ENCODE assay signal across 8 cellular contexts in the genomic region with DNA sequence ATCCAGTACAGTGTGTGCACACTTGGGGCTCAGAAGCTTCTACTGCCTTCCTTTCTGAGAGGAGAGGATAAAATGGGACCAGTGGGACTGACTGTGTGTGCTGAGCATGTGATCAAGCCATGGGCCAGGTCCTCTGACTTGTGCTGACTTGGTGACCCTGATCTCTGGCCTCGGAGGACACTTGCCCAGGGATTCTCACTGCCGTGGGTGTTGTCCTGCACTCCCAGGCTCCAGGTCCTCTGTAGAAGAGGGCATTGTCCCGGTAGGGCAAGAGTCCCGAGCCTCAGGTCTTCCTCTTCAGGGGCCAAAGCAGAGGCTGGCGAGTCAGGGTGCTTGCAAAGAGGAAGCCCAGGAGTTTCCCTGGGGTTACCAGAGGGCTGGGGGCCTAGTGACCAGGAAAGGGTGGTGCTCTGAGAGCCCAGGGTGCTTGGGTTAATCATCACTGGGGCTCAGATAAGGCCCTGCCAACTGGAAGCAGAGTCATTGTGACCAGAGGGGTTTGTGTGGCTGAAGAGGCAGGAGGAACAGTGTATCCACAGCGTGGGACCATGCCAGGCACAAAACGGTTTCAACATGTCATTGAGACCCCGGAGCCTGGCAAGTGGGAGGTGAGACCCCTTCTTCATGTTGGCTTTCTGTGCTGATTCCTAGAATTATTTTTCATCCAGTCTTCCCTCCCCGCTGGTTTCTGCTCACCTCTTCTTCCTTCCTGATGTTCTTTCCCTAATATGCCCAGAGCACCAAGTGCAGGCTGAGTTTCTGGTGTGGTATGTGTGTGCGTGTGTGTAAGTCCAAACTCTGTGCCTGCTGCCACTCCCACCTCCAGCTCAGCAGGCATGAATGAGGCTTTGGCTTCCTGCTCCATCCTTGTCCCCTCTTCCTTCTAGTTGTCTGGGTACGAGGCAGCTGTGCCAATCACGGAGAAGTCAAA. TPM values are rescaled to one million over a fixed set of nuclear protein-coding genes. Genes with fewer than 3 reads are reported as not detected.
A peak's percentile ranks its signal among the peaks of the same experiment; 100 is the strongest.
DNase-seq lines count a peak whose midpoint lies in the region; ATAC-seq, FAIRE-seq and TF ChIP-seq lines count a peak whose summit lies in the region.

A gene with protein sequence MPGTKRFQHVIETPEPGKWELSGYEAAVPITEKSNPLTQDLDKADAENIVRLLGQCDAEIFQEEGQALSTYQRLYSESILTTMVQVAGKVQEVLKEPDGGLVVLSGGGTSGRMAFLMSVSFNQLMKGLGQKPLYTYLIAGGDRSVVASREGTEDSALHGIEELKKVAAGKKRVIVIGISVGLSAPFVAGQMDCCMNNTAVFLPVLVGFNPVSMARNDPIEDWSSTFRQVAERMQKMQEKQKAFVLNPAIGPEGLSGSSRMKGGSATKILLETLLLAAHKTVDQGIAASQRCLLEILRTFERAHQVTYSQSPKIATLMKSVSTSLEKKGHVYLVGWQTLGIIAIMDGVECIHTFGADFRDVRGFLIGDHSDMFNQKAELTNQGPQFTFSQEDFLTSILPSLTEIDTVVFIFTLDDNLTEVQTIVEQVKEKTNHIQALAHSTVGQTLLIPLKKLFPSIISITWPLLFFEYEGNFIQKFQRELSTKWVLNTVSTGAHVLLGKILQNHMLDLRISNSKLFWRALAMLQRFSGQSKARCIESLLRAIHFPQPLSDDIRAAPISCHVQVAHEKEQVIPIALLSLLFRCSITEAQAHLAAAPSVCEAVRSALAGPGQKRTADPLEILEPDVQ (plus strand): TSS at position 483 of the 931 bp plus-strand sequence. CDS start 66 bp downstream, at position 549.

- peak within 1 kb of the TSS; percentile 95 for H3K4me3 Mint-ChIP-seq in neural progenitor cell

- H3K4me3 ChIP-seq in PC-3 (ENCODE audit: low read length) (no peak within 1 kb of the TSS), endothelial cell of umbilical vein (replicated peaks in 1 of 3; ENCODE audit: insufficient read depth in 1 of 3, low read depth in 1 of 3, low read length in 3 of 3) (peak within 1 kb of the TSS in 1 of 3 experiments; percentile 85), neural progenitor cell (peak within 1 kb of the TSS; percentile 95)

- no peaks in the 10 kb centered on the region for H3K9me3 Mint-ChIP-seq in neural progenitor cell

- no peaks in the 10 kb centered on the region for H3K27me3 ChIP-seq in PC-3 (ENCODE audit: low read length)
- no peaks in the 10 kb centered on the region for H3K27me3 ChIP-seq in endothelial cell of umbilical vein (ENCODE audit: control insufficient read depth in 2 of 2, insufficient read depth in 2 of 2, low read length in 2 of 2)
- peaks cover 54% of the 10 kb centered on the region for H3K27me3 ChIP-seq in neural progenitor cell

- H3F3A ChIP-seq in PC-3 (ENCODE audit: low read length, unreplicated experiment), result no peaks in the 10 kb centered on the region
- H3F3A ChIP-seq in neural progenitor cell (ENCODE audit: low read depth), result peaks cover 11% of the 10 kb centered on the region

- H2AFZ ChIP-seq in PC-3 (ENCODE audit: low read length) (peak within 1 kb of the TSS; percentile 100; the same call in 1 of the 2 replicates), endothelial cell of umbilical vein (ENCODE audit: low read depth, low read length) (peak within 1 kb of the TSS; percentile 92), neural progenitor cell (replicated peaks) (peak within 1 kb of the TSS; percentile 100)

- CTCF ChIA-PET in PC-3 (lab: Charles Lee) (no interaction called here), endothelial cell of umbilical vein (lab: Charles Lee) (interaction anchor here (1.3 kb wide), 1 partner anchor 13 kb away, joined by 3 read pairs; no protein-coding TSS in a partner anchor)

- peaks cover 32% of the 10 kb centered on the region for H3K27me3 Mint-ChIP-seq in neural progenitor cell (ENCODE audit: insufficient read depth, low read depth)

- BruUV-seq in PC-3 (replicated peaks; lab: Mats Ljungman, UMichigan) (no TSS peak), endothelial cell of umbilical vein (replicated peaks; lab: Mats Ljungman, UMichigan) (no TSS peak)

- no peak for ATAC-seq in PC-3
- ATAC-seq in HG03432 (IDR thresholded peaks at IDR 0.05; ENCODE audit: unreplicated experiment), result no peak

- H3K9me3 ChIP-seq in PC-3 (ENCODE audit: low read length), result no peaks in the 10 kb centered on the region
- H3K9me3 ChIP-seq in endothelial cell of umbilical vein (replicated peaks; ENCODE audit: control insufficient read depth, insufficient read depth, low read length), result no peaks in the 10 kb centered on the region
- no peaks in the 10 kb centered on the region for H3K9me3 ChIP-seq in neural progenitor cell (ENCODE audit: low read depth)

- peak; percentile 38 for FAIRE-seq in endothelial cell of umbilical vein (lab: Jason Lieb, UNC)

- dilution Hi-C loops in endothelial cell of umbilical vein (cut with MboI; ENCODE audit: extremely low pct_ligation_motif_present, low sequenced_read_pairs), result no loop called here

- POLR2A ChIA-PET in PC-3 (lab: Charles Lee; ENCODE audit: unreplicated experiment) (no interaction called here), endothelial cell of umbilical vein (lab: Charles Lee) (no interaction called here)

- no peak within 1 kb of the TSS for H3K27ac ChIP-seq in PC-3 (ENCODE audit: low read length)
- H3K27ac ChIP-seq in endothelial cell of umbilical vein (ENCODE audit: insufficient read depth, low read depth, low read length), result no peak within 1 kb of the TSS
- no peak within 1 kb of the TSS for H3K27ac ChIP-seq in neural progenitor cell

- H3K4me2 ChIP-seq in PC-3 (ENCODE audit: low read length) (peak within 1 kb of the TSS; percentile 100; the same call in 1 of the 2 replicates), endothelial cell of umbilical vein (ENCODE audit: insufficient read depth, low read length) (peak within 1 kb of the TSS; percentile 94), neural progenitor cell (peak within 1 kb of the TSS; percentile 96)

- no peak within 1 kb of the TSS for H3K9ac ChIP-seq in PC-3 (ENCODE audit: low read length)
- H3K9ac ChIP-seq in endothelial cell of umbilical vein (replicated peaks; ENCODE audit: extremely low read depth, insufficient read depth, low read length), result no peak within 1 kb of the TSS
- H3K9ac ChIP-seq in neural progenitor cell, result no peak within 1 kb of the TSS

- H3K79me2 ChIP-seq in PC-3 (ENCODE audit: low read length) (no peaks in the 10 kb centered on the region), endothelial cell of umbilical vein (ENCODE audit: control insufficient read depth, insufficient read depth, low read length) (no peaks in the 10 kb centered on the region), neural progenitor cell (ENCODE audit: low read depth) (no peaks in the 10 kb centered on the region)

- H3K4me1 ChIP-seq in PC-3 (ENCODE audit: insufficient read depth, low read length) (0 out of 2 replicates have a peak, but pooled peaks cover 3% of the 10 kb centered on the region), endothelial cell of umbilical vein (ENCODE audit: control insufficient read depth, extremely low read depth, insufficient read depth, low read length) (peaks cover 16% of the 10 kb centered on the region), neural progenitor cell (no peaks in the 10 kb centered on the region)

- no peak within 1 kb of the TSS for H3K27ac Mint-ChIP-seq in neural progenitor cell

- TF ChIP-seq CTCF in PC-3 (conservative IDR thresholded peaks at IDR 0.05; ENCODE audit: low read depth, low read length) (no peak), endothelial cell of umbilical vein (IDR thresholded peaks at IDR 0.05; ENCODE audit: extremely low read depth in 1 of 2, insufficient read depth in 1 of 2, low read depth in 1 of 2, low read length in 2 of 2) (no peak), neural progenitor cell (IDR thresholded peaks at IDR 0.05) (no peak)

- H3K36me3 ChIP-seq in PC-3 (ENCODE audit: low read depth, low read length) (no peaks in the 10 kb centered on the region), endothelial cell of umbilical vein (ENCODE audit: control insufficient read depth in 2 of 2, extremely low read depth in 1 of 2, insufficient read depth in 2 of 2, low read length in 2 of 2) (peaks cover 0 to 4% of the 10 kb centered on the region in 2 experiments), neural progenitor cell (no peaks in the 10 kb centered on the region)

- H3K9me1 ChIP-seq in endothelial cell of umbilical vein (replicated peaks; ENCODE audit: control insufficient read depth, extremely low read depth, insufficient read depth, low read length), result no peaks in the 10 kb centered on the region

- no peaks in the 10 kb centered on the region for H3K9me2 ChIP-seq in PC-3 (replicated peaks; ENCODE audit: low read length)

- peak; percentile 61 for DNase-seq in EH (ENCODE audit: low read depth)
- no peak for DNase-seq in PC-3
- peak; percentile 28 for DNase-seq in endothelial cell of umbilical vein (ENCODE audit: low read depth, low spot score)
- no peak for DNase-seq in neural progenitor cell (ENCODE audit: low spot score)
- no peak for DNase-seq in KG1 (lab: John Stamatoyannopoulos, UW)
- no peak for DNase-seq in NCI-H1417 (lab: John Stamatoyannopoulos, UW)
- DNase-seq in NCI-H446 (lab: John Stamatoyannopoulos, UW), result no peak

- TF ChIP-seq POLR2A in endothelial cell of umbilical vein (IDR thresholded peaks at IDR 0.05; ENCODE audit: low read depth, low read length), result no peak

- intact Hi-C loops in PC-3 (cut with micrococcal nuclease) (no loop called here), endothelial cell of umbilical vein (cut with micrococcal nuclease) (no loop called here)

- H4K20me1 ChIP-seq in PC-3 (ENCODE audit: low read length) (no peaks in the 10 kb centered on the region), endothelial cell of umbilical vein (replicated peaks; ENCODE audit: control insufficient read depth, extremely low read depth, insufficient read depth, low read length) (no peaks in the 10 kb centered on the region), neural progenitor cell (ENCODE audit: low read depth) (no peaks in the 10 kb centered on the region)

- H3K4me1 Mint-ChIP-seq in neural progenitor cell, result peaks cover 9% of the 10 kb centered on the region

- H3K36me3 Mint-ChIP-seq in neural progenitor cell, result peaks cover 6% of the 10 kb centered on the region

TF ChIP-seq in endothelial cell of umbilical vein, 7 proteins besides CTCF, POLR2A, EP300 and RAD21 (continues in another document):
- TF ChIP-seq POLR2AphosphoS5 (IDR thresholded peaks at IDR 0.05; ENCODE audit: insufficient read depth, low read depth, low read length), result no peak
- no peak for TF ChIP-seq MYC (IDR thresholded peaks at IDR 0.05; ENCODE audit: low read depth, low read length)
- TF ChIP-seq EZH2 (IDR thresholded peaks at IDR 0.05; ENCODE audit: borderline replicate concordance, low read depth, low read length, severe bottlenecking), result no peak

RNA-seq across cellular contexts. Expression of the gene that starts here (rescaled TPM):
- total RNA-seq in PC-3 (2014; rRNA removed), result not detected in 2 replicates
- 0.27 and 1.2 TPM in 2 replicates for total RNA-seq in endothelial cell of umbilical vein
- polyA plus RNA-seq in endothelial cell of umbilical vein, result 0.33 and 0.52 TPM in 2 replicates
- polyA plus RNA-seq in endothelial cell of umbilical vein (2011; cell fraction: cytosol; rRNA removed), result 0.25 and 0.48 TPM in 2 replicates
- 4.2 and 5.4 TPM in 2 replicates for polyA plus RNA-seq in endothelial cell of umbilical vein (2011; cell fraction: nucleus; rRNA removed)
- polyA plus RNA-seq in endothelial cell of umbilical vein (2012), result 1.4 and 4.3 TPM in 2 replicates
- 2.3 TPM in 1 of 2 replicates, not detected in the other for polyA minus RNA-seq in endothelial cell of umbilical vein
- polyA minus RNA-seq in endothelial cell of umbilical vein (2011; cell fraction: cytosol; rRNA and poly(A)+ RNA removed), result not detected
- polyA minus RNA-seq in endothelial cell of umbilical vein (2011; cell fraction: nucleus; rRNA and poly(A)+ RNA removed), result 0.87 and 1.9 TPM in 2 replicates
- 2.2 TPM in 1 of 2 replicates, not detected in the other for total RNA-seq in neural progenitor cell (ENCODE audit: low replicate concordance)

Comparison
In these comparisons a context has a peak if more than half of its experiments do, and no peak if none do; other contexts are left out.
1. DNase-seq: peak in EH (single experiment) and endothelial cell of umbilical vein (single experiment); none in PC-3 (single experiment), neural progenitor cell (single experiment), KG1 (single experiment), NCI-H1417 (0 of 3) and NCI-H446 (0 of 2).
2. Peak in every context shown above with its lines, with median percentiles within 50 percentile points of each other: H2AFZ ChIP-seq and H3K4me2 ChIP-seq.